24 cellular contexts compared by ENCODE assay signal in the genomic region with DNA sequence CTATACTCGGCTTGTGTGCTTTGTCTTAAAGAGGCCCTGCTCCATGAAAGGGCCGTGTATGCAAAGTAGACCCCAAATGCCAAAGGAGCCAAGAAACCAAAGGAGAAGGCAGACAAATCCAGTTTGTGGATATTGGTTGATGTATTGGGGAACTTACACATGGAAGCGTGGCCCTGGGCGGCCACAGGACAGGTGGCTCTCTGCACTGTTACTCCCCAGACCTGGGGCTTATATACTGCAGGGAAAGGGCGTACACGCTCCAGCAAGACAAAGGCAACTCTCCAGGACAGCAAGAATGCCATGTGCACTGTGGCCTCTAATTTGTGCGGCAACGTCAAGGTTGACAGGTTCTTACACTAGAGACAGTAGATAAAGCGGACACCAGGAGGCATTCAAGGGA. TPM values are rescaled to one million over a fixed set of nuclear protein-coding genes. Genes with fewer than 3 reads are reported as not detected.
DNase-seq lines count a peak whose midpoint lies in the region; ATAC-seq and TF ChIP-seq lines count a peak whose summit lies in the region.
"Had no signal": no experiment of that assay in that cellular context is flagged by ENCODE, and none has a peak within 500 bp of the region (broad histone marks: within the 10 kb centered on the region; RNA-seq: fewer than 3 reads in every experiment).

No MANE protein-coding gene starts in this region.

- 86 to 88% methylated on average over 9 of the region's 9 CpGs for WGBS in heart right ventricle, 2 donors

- H3K27ac Mint-ChIP-seq in T-helper 17 cell, result peak overlapping the region; percentile 43
- peak overlapping the region; percentile 16 for H3K27ac Mint-ChIP-seq in stimulated activated memory B cell treated with anti-CD40 and anti-IgM and Interleukin-4, amounts not matched to agents 10 μg/mL and 1 μg/mL and 100 μg/mL, for 72 hours
- H3K27ac Mint-ChIP-seq: CD4-positive, alpha-beta T cell had no signal

- H3K9me3 Mint-ChIP-seq in stimulated activated memory B cell treated with anti-CD40 and anti-IgM and Interleukin-4, amounts not matched to agents 10 μg/mL and 1 μg/mL and 100 μg/mL, for 72 hours, result no peaks in the 10 kb centered on the region
- H3K9me3 Mint-ChIP-seq: CD4-positive, alpha-beta T cell had no signal

- intact Hi-C loops in cardiac septum (cut with DNase I), result no loop called here
- intact Hi-C loops in heart right ventricle (cut with DNase I), result no loop called here

- H3K27me3 Mint-ChIP-seq in T-helper 17 cell, result peaks cover 22% of the 10 kb centered on the region
- H3K27me3 Mint-ChIP-seq in stimulated activated memory B cell treated with anti-CD40 and anti-IgM and Interleukin-4, amounts not matched to agents 10 μg/mL and 1 μg/mL and 100 μg/mL, for 72 hours, result peaks cover 13% of the 10 kb centered on the region
- H3K27me3 Mint-ChIP-seq: CD4-positive, alpha-beta T cell had no signal

- DNase-seq in cardiac septum (ENCODE audit: low spot score) (peak; percentile 57), heart right ventricle (no peak), T-helper 17 cell (no peak), left lobe of liver (ENCODE audit: low spot score) (peak; percentile 35), GOT3 (lab: John Stamatoyannopoulos, UW) (no peak), NCI-H1436 treated with DMSO at 0.1 percent for 48 hours (lab: John Stamatoyannopoulos, UW) (no peak), iPS-NIHi11 (ENCODE audit: low spot score) (no peak)
- DNase-seq: BE2C, COR-L47, DMS79, GM23248, Karpas-422, MV-4-11, NCI-H1105 treated with DMSO at 0.1 percent for 48 hours, NCI-H1694, NCI-H446, PC-9, RPMI8226, SHP77 had no signal

- no peak overlapping the region for H3K4me3 ChIP-seq in heart right ventricle
- H3K4me3 ChIP-seq: GM12878, GM23248, PC-9 had no signal

- peaks cover 16% of the 10 kb centered on the region for H3K4me1 Mint-ChIP-seq in T-helper 17 cell
- peaks cover 71% of the 10 kb centered on the region for H3K4me1 Mint-ChIP-seq in stimulated activated memory B cell treated with anti-CD40 and anti-IgM and Interleukin-4, amounts not matched to agents 10 μg/mL and 1 μg/mL and 100 μg/mL, for 72 hours

- no peak for ATAC-seq in heart right ventricle
- ATAC-seq in T-helper 17 cell, result no peak
- no peak for ATAC-seq in left lobe of liver
- ATAC-seq in stimulated activated memory B cell treated with anti-CD40 and anti-IgM and Interleukin-4, amounts not matched to agents 10 μg/mL and 1 μg/mL and 100 μg/mL, for 72 hours, result no peak
- ATAC-seq: GM12878, HCT116 had no signal

- peaks cover 3% of the 10 kb centered on the region for H3K36me3 Mint-ChIP-seq in T-helper 17 cell (ENCODE audit: low read depth)
- H3K36me3 Mint-ChIP-seq in stimulated activated memory B cell treated with anti-CD40 and anti-IgM and Interleukin-4, amounts not matched to agents 10 μg/mL and 1 μg/mL and 100 μg/mL, for 72 hours, result no peaks in the 10 kb centered on the region

- H3K27me3 ChIP-seq in heart right ventricle, result no peaks in the 10 kb centered on the region
- H3K27me3 ChIP-seq: BE2C had no signal

- H3K36me3 ChIP-seq in heart right ventricle, result no peaks in the 10 kb centered on the region
- H3K36me3 ChIP-seq: BE2C had no signal

- TF ChIP-seq CTCF in heart right ventricle (IDR thresholded peaks at IDR 0.05), result no peak

- no peak overlapping the region for H3K4me3 Mint-ChIP-seq in T-helper 17 cell
- no peak overlapping the region for H3K4me3 Mint-ChIP-seq in stimulated activated memory B cell treated with anti-CD40 and anti-IgM and Interleukin-4, amounts not matched to agents 10 μg/mL and 1 μg/mL and 100 μg/mL, for 72 hours
- H3K4me3 Mint-ChIP-seq: CD4-positive, alpha-beta T cell had no signal

- H3K9me3 ChIP-seq in heart right ventricle, result no peaks in the 10 kb centered on the region
- H3K9me3 ChIP-seq in T-helper 17 cell (ENCODE audit: control insufficient read depth, low read length, poor library complexity, severe bottlenecking), result no peaks in the 10 kb centered on the region
- H3K9me3 ChIP-seq: BE2C had no signal

- H3K4me1 ChIP-seq in heart right ventricle, result peaks cover 0 to 22% (median 4%) of the 10 kb centered on the region in 9 donors
- H3K4me1 ChIP-seq: BE2C had no signal

- no peak overlapping the region for H3K27ac ChIP-seq in heart right ventricle
- H3K27ac ChIP-seq: GM23248, PC-9 had no signal

RNA-seq across cellular contexts. Expression of gene RSPH1, which starts 24.8 kb away (rescaled TPM):
- not detected for total RNA-seq in cardiac septum
- under 1 TPM in 2 of 10 donors, not detected in 8; 0.20 to 0.36 TPM for total RNA-seq in heart right ventricle
- under 1 TPM in 1 of 2 donors, not detected in 1; 0.06 TPM for polyA plus RNA-seq in heart right ventricle
- total RNA-seq in T-helper 17 cell, result under 1 TPM in 1 of 2 donors, not detected in 1; 0.47 TPM
- total RNA-seq in left lobe of liver, result 0.33 TPM
- total RNA-seq: M059J had no signal
- polyA plus RNA-seq: GM23248 had no signal

RNA-seq across cellular contexts. Expression of gene SLC37A1, which starts 42.4 kb away (rescaled TPM):
- total RNA-seq in cardiac septum, result 6.7 TPM
- total RNA-seq in heart right ventricle, result 10 to 100 TPM in 1 of 10 donors, 1 to 10 TPM in 9; 3.7 to 13.2 (median 5.7) TPM
- 1 to 10 TPM; 1.8 to 2.6 TPM for polyA plus RNA-seq in heart right ventricle
- 10 to 100 TPM; 21.0 to 24.0 TPM for total RNA-seq in T-helper 17 cell
- 5.0 TPM for total RNA-seq in left lobe of liver
- total RNA-seq: GM23248 had no signal
- polyA plus RNA-seq: GM23248 had no signal

Comparison
In these comparisons a context has a peak if more than half of its experiments do, and no peak if none do; other contexts are left out.
1. DNase-seq: peak in cardiac septum (single experiment) and left lobe of liver (single experiment); none in heart right ventricle (0 of 2), T-helper 17 cell (0 of 3), GOT3 (single experiment), NCI-H1436 treated with DMSO at 0.1 percent for 48 hours (single experiment) and iPS-NIHi11 (single experiment).